ENCODE assay signal across 21 cellular contexts in the genomic region with DNA sequence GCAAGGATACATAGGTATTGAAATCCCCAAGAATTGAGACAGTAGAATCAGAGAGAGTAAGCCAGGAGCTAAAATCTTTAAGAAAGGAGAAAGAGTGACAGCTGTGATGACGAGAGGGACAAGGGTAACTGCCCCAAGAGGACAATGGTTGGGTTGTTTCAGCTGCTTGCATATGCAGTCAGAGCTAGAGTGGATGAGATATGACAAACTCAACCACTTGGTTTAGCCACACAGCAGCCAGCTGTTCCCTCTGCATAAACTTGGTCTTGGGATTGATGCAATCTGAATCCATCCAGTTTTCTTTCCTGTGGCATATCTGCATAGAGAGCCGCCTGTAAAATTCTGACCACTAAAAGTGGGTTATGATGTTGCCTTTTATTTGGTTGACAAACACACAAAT.
"Had no signal": no experiment of that assay in that cellular context is flagged by ENCODE, and none has a peak within 500 bp of the region (broad histone marks: within the 10 kb centered on the region; RNA-seq: fewer than 3 reads in every experiment).

No MANE protein-coding gene starts in this region.

- H3K9me3 ChIP-seq: SK-N-SH had no signal

- H3K4me2 ChIP-seq: KMS-11, SK-N-SH had no signal

- H3K9ac ChIP-seq: KMS-11, SK-N-SH had no signal

- ATAC-seq: K562, T-cell had no signal

- H3K4me3 ChIP-seq: K562 had no signal

- H3K27ac ChIP-seq: HL-60, KMS-11 had no signal

- DNase-seq: Kasumi-1, MV-4-11, NCI-H1048, NCI-H1105, NCI-H1417, NCI-H1436 treated with DMSO at 0.1 percent for 48 hours, NCI-H1694 treated with DMSO at 0.1 percent for 48 hours, NCI-H1930, NCI-H2081, NCI-H2107, NCI-H2227 treated with DMSO at 0.1 percent for 48 hours, NCI-H526 treated with DMSO at 0.1 percent for 48 hours, NCI-H748 treated with DMSO at 0.1 percent for 48 hours, Right ventricle myocardium superior, RPMI8226, SK-N-SH, SW 1271, T-cell had no signal
